ENCODE assay signal across 15 cellular contexts in the genomic region with DNA sequence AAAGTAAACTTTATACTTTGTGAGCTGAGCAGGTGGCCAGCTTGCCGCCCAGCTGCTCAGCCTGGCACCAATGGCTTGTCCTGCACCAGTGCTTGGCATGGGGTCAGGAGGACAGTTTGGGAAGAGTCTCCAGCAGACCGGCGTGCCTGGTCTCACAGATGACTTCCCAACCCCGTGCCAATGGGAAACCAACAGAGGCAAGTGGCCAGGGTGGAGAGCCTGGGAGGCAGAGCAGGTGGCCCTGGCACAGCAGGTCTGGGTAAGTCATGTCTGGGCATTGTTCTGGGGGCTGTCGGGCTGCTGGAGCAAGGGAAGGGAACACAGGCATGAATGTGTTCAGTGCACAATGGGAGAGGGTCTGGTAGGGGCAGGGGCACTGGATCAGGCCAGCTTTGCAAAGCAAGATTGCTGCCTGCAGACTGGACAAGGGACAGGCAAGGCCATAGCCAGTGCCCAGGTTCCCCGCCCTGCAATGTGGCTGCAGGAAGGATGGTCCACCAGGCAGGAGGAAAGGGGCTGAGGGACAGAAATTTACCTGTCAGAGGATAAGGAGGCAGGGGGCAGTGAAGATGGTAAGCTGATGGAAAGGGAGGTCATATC.
A peak's percentile ranks its signal among the peaks of the same experiment; 100 is the strongest.
DNase-seq lines count a peak whose midpoint lies in the region; ATAC-seq, FAIRE-seq and TF ChIP-seq lines count a peak whose summit lies in the region.
"Had no signal": no experiment of that assay in that cellular context is flagged by ENCODE, and none has a peak within 500 bp of the region (broad histone marks: within the 10 kb centered on the region; RNA-seq: fewer than 3 reads in every experiment).

No MANE protein-coding gene starts in this region.

- no peak overlapping the region for H3K27ac Mint-ChIP-seq in CD8-positive, alpha-beta memory T cell
- H3K27ac Mint-ChIP-seq in natural killer cell = no peak overlapping the region
- H3K27ac Mint-ChIP-seq: GM23338 had no signal

- no peaks in the 10 kb centered on the region for H3K4me1 Mint-ChIP-seq in CD8-positive, alpha-beta memory T cell
- H3K4me1 Mint-ChIP-seq in natural killer cell = no peaks in the 10 kb centered on the region
- H3K4me1 Mint-ChIP-seq: GM23338 had no signal

- TF ChIP-seq CTCF in LNCaP clone FGC (IDR thresholded peaks at IDR 0.05; ENCODE audit: control insufficient read depth, extremely low read depth, insufficient read depth) (no peak), pancreas (IDR thresholded peaks at IDR 0.05) (no peak), natural killer cell (IDR thresholded peaks at IDR 0.05) (no peak)

- H3K27me3 Mint-ChIP-seq in CD8-positive, alpha-beta memory T cell = peaks cover 8 to 31% of the 10 kb centered on the region in 2 donors
- peaks cover 16 to 25% of the 10 kb centered on the region in 2 donors for H3K27me3 Mint-ChIP-seq in natural killer cell (ENCODE audit: low read depth in 2 of 2)

- H3K36me3 ChIP-seq in pancreas = no peaks in the 10 kb centered on the region
- no peaks in the 10 kb centered on the region for H3K36me3 ChIP-seq in CD8-positive, alpha-beta memory T cell (ENCODE audit: insufficient read depth, low read length)
- H3K36me3 ChIP-seq: SJSA1 had no signal

- ATAC-seq in pancreas (peak; percentile 74 to 89 (median 80)), natural killer cell (no peak)
- ATAC-seq: GM23338, K562 had no signal

- H3K4me3 ChIP-seq in LNCaP clone FGC (ENCODE audit: low read depth, low read length) (no peak overlapping the region), pancreas (no peak overlapping the region)
- H3K4me3 ChIP-seq in CD8-positive, alpha-beta memory T cell (ENCODE audit: low read length) = no peak overlapping the region
- H3K4me3 ChIP-seq: GM23338, K562, SJSA1 had no signal

- no peaks in the 10 kb centered on the region for H3K36me3 Mint-ChIP-seq in CD8-positive, alpha-beta memory T cell
- no peaks in the 10 kb centered on the region for H3K36me3 Mint-ChIP-seq in natural killer cell

- no peak for FAIRE-seq in pancreas (lab: Jason Lieb, UNC)
- FAIRE-seq: GM12891, GM18507, K562 had no signal

- POLR2A ChIA-PET in CD8-positive, alpha-beta memory T cell (lab: Charles Lee) = no interaction called here

- H3K27me3 ChIP-seq in pancreas = no peaks in the 10 kb centered on the region
- H3K27me3 ChIP-seq in CD8-positive, alpha-beta memory T cell (ENCODE audit: insufficient read depth, low read length, poor library complexity, severe bottlenecking) = no peaks in the 10 kb centered on the region
- H3K27me3 ChIP-seq: SJSA1 had no signal

- CTCF ChIA-PET in CD8-positive, alpha-beta memory T cell (lab: Charles Lee) = no interaction called here

- peak; percentile 50 for DNase-seq in LNCaP clone FGC (ENCODE audit: low read depth)
- DNase-seq in NCI-H2196 (lab: John Stamatoyannopoulos, UW; ENCODE audit: unreplicated experiment) = peak; percentile 70
- peak; percentile 74 for DNase-seq in cerebellum (ENCODE audit: low spot score)
- peak; percentile 73 to 95 (median 91) for DNase-seq in pancreas
- no peak for DNase-seq in AG08396 (ENCODE audit: low spot score)
- no peak for DNase-seq in CD8-positive, alpha-beta memory T cell
- no peak for DNase-seq in natural killer cell
- DNase-seq: ACHN, GF-D8, NCI-H748 treated with DMSO at 0.1 percent for 48 hours had no signal

- H3K9me3 ChIP-seq in pancreas = no peaks in the 10 kb centered on the region
- H3K9me3 ChIP-seq in CD8-positive, alpha-beta memory T cell (ENCODE audit: low read length) = no peaks in the 10 kb centered on the region
- H3K9me3 ChIP-seq: SJSA1 had no signal

- H3K27ac ChIP-seq in pancreas = peak overlapping the region; percentile 38 to 68 (median 58)
- H3K27ac ChIP-seq in CD8-positive, alpha-beta memory T cell (ENCODE audit: low read depth, low read length) = no peak overlapping the region
- H3K27ac ChIP-seq: SJSA1 had no signal

- WGBS in pancreas, 2 donors = 30 to 33% methylated on average over 6 of the region's 6 CpGs

- H3K4me3 Mint-ChIP-seq in CD8-positive, alpha-beta memory T cell = no peak overlapping the region
- H3K4me3 Mint-ChIP-seq in natural killer cell = no peak overlapping the region
- H3K4me3 Mint-ChIP-seq: GM23338 had no signal

- peaks cover 24 to 39% (median 33%) of the 10 kb centered on the region in 3 donors for H3K4me1 ChIP-seq in pancreas
- H3K4me1 ChIP-seq in CD8-positive, alpha-beta memory T cell (ENCODE audit: insufficient read depth, low read length) = no peaks in the 10 kb centered on the region

- intact Hi-C loops in pancreas (cut with DNase I) (no loop called here), natural killer cell (cut with micrococcal nuclease) (no loop called here)

- H3K9me3 Mint-ChIP-seq in CD8-positive, alpha-beta memory T cell = no peaks in the 10 kb centered on the region
- H3K9me3 Mint-ChIP-seq in natural killer cell = no peaks in the 10 kb centered on the region
- H3K9me3 Mint-ChIP-seq: GM23338 had no signal

Comparison
In these comparisons a context has a peak if more than half of its experiments do, and no peak if none do; other contexts are left out.
1. DNase-seq: peak in LNCaP clone FGC (single experiment), NCI-H2196 (single experiment), cerebellum (single experiment) and pancreas (6 of 6); none in AG08396 (single experiment), CD8-positive, alpha-beta memory T cell (0 of 5) and natural killer cell (single experiment).
2. ATAC-seq: peak in pancreas (4 of 4); none in natural killer cell (0 of 3).